In the genomic region with DNA sequence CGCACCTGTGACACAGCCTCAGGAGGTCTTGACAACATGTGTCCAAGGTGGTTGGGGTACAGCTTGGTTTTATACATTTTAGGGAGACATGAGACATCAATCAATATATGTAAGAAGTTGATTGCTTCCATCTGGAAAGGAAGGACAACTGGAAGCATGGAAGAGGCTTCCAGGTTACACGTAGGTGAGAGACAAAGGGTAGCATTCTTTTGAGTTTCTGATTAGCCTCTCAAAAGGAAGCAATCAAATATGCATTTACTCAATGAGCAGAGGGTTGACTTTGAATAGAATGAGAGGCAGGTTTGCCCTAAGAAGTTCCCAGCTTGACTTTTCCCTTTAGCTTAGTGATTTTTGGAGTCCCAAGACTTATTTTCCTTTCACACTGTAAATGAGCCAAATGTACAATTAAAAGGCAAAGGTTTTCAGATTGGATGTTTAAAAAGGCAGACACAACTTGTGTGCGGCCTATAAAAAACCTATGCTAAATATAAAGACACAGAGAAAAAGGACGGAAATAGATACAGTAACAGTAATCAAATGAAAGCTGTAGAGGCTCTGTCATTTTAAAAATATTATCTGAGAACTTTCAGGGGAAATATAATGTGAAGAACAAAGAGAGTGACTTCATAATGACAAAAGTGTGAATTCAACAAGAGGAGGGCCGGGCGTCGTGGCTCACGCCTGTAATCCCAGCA, we compare ENCODE assay signal across 20 cellular contexts.
"Had no signal": no experiment of that assay in that cellular context is flagged by ENCODE, and none has a peak within 500 bp of the region (broad histone marks: within the 10 kb centered on the region; RNA-seq: fewer than 3 reads in every experiment).

No MANE protein-coding gene starts in this region.

- H3K9me3 ChIP-seq: heart right ventricle, neutrophil, ovary, prostate gland, thoracic aorta had no signal

- H3K4me1 ChIP-seq: heart right ventricle, prostate gland had no signal

- H3K27me3 ChIP-seq: ovary had no signal

- H3K4me3 ChIP-seq: heart right ventricle, ovary, prostate gland, thoracic aorta had no signal

- H3K27ac ChIP-seq: heart right ventricle, neutrophil, ovary, prostate gland, thoracic aorta had no signal

- DNase-seq: activated CD4-positive, alpha-beta memory T cell treated with anti-CD3 and anti-CD28 coated beads, Interleukin-2, amount 10 ng/mL, durations not matched to agents 7 days and 5 days; activated CD4-positive, alpha-beta T cell treated with anti-CD3 and anti-CD28 coated beads, Interleukin-2, amount 10 ng/mL, durations not matched to agents 24 days and 14 days; activated gamma-delta T cell; activated naive CD4-positive, alpha-beta T cell treated with anti-CD3 and anti-CD28 coated beads, Interleukin-2, amount 50 U/mL, for 16 hours; activated naive CD8-positive, alpha-beta T cell treated with anti-CD3 and anti-CD28 coated beads, Interleukin-2, amount 50 U/mL, for 24 hours; effector CD4-positive, alpha-beta T cell; erythroblast; foreskin fibroblast; heart right ventricle; islet precursor cell; left cardiac atrium; ovary; stimulated activated CD4-positive, alpha-beta T cell treated with anti-CD3 and anti-CD28 coated beads, Interleukin-2, amount 100 ng/mL, for 48 hours; stimulated activated CD8-positive, alpha-beta memory T cell treated with anti-CD3 and anti-CD28 coated beads, Interleukin-4, amount 100 ng/mL, for 48 hours; stimulated activated naive B cell treated with anti-CD40 and anti-IgM and Interleukin-4, amounts not matched to agents 10 μg/mL and 1 μg/mL and 100 μg/mL, for 72 hours; T-helper 2 cell had no signal

- ATAC-seq: activated CD4-positive, CD25-positive, alpha-beta regulatory T cell treated with anti-CD3 and anti-CD28 coated beads, Interleukin-2, amount 50 U/mL, for 24 hours; activated naive CD8-positive, alpha-beta T cell treated with anti-CD3 and anti-CD28 coated beads, Interleukin-2, amount 50 U/mL, for 24 hours; heart right ventricle; left cardiac atrium; stimulated activated naive B cell treated with anti-CD40 and anti-IgM and Interleukin-4, amounts not matched to agents 10 μg/mL and 1 μg/mL and 100 μg/mL, for 72 hours had no signal

- H3K36me3 ChIP-seq: heart right ventricle, neutrophil, ovary, prostate gland, thoracic aorta had no signal
